In genomic region chr7:17369686-17370426, GRCh38 we compare ENCODE assay signal across 9 cellular contexts.
DNase-seq lines count a peak whose midpoint lies in the region; FAIRE-seq and TF ChIP-seq lines count a peak whose summit lies in the region.
"Had no signal": no experiment of that assay in that cellular context is flagged by ENCODE, and none has a peak within 500 bp of the region (broad histone marks: within the 10 kb centered on the region; RNA-seq: fewer than 3 reads in every experiment).

No MANE protein-coding gene starts in this region.

- H3K4me1 Mint-ChIP-seq in nephron: peaks cover 26% of the 10 kb centered on the region

- peak overlapping the region in 2 of 3 experiments; percentile 86 to 88 for H3K27ac Mint-ChIP-seq in nephron

- H4K5ac ChIP-seq in H1 (ENCODE audit: insufficient read length, low read depth, low read length): no peak overlapping the region

- no peak overlapping the region for H2BK120ac ChIP-seq in H1 (replicated peaks; ENCODE audit: low read depth, low read length)

- no peak overlapping the region for H3K56ac ChIP-seq in H1 (replicated peaks; ENCODE audit: insufficient read length, low read depth, low read length)

- no peak overlapping the region for H3K4me2 ChIP-seq in H1 (ENCODE audit: insufficient read depth in 1 of 2, low read depth in 2 of 2, low read length in 2 of 2)

- DNase-seq in BJ (ENCODE audit: low read depth) (peak; percentile 69), NOMO-1 (lab: John Stamatoyannopoulos, UW; ENCODE audit: unreplicated experiment in 2 of 2) (peak; percentile 72 to 97), H1 (ENCODE audit: low read depth in 1 of 2, low spot score in 2 of 2) (no peak), DMS153 treated with DMSO at 0.1 percent for 48 hours (lab: John Stamatoyannopoulos, UW; ENCODE audit: unreplicated experiment) (no peak), SW480 (ENCODE audit: low spot score) (no peak), putamen (ENCODE audit: low spot score) (no peak)
- no peak for DNase-seq in activated naive CD4-positive, alpha-beta T cell (lab: John Stamatoyannopoulos, UW)

- no peak overlapping the region for H2AK5ac ChIP-seq in H1 (ENCODE audit: low read depth, low read length)

- no peaks in the 10 kb centered on the region for H3K23me2 ChIP-seq in H1 (ENCODE audit: low read depth, low read length)

- TF ChIP-seq CTCF in BJ (IDR thresholded peaks at IDR 0.05; ENCODE audit: insufficient read depth, low read depth, low read length) (no peak), H1 (IDR thresholded peaks at IDR 0.05; ENCODE audit: control extremely low read depth in 1 of 3, insufficient read depth in 1 of 3, low read depth in 1 of 3, low read length in 3 of 3) (no peak), nephron (IDR thresholded peaks at IDR 0.05; ENCODE audit: unreplicated experiment in 3 of 3) (no peak)

- no peak for FAIRE-seq in H1 (lab: Jason Lieb, UNC)
- FAIRE-seq: colon had no signal

- H3K23ac ChIP-seq in H1 (ENCODE audit: insufficient read length): no peak overlapping the region

- no peak overlapping the region for H2AFZ ChIP-seq in H1 (ENCODE audit: low read length)

- no peak overlapping the region for H4K91ac ChIP-seq in H1 (replicated peaks; ENCODE audit: insufficient read length, low read length)

- H4K20me1 ChIP-seq in H1 (replicated peaks in 1 of 2; ENCODE audit: control insufficient read depth in 1 of 2, insufficient read depth in 2 of 2, low read length in 2 of 2): no peaks in the 10 kb centered on the region

- no peaks in the 10 kb centered on the region for H3K79me1 ChIP-seq in H1 (ENCODE audit: low read depth, low read length)

- H3K4ac ChIP-seq in H1 (replicated peaks; ENCODE audit: insufficient read length, low read depth, low read length): no peak overlapping the region

- H3K36me3 Mint-ChIP-seq in nephron (ENCODE audit: low read depth): no peaks in the 10 kb centered on the region

- CTCF ChIA-PET in BJ (lab: Yijun Ruan, JAX): interaction anchor here (1.3 kb wide), 1 partner anchor 311 kb away, joined by 3 read pairs; no protein-coding TSS in a partner anchor
- CTCF ChIA-PET in H1 (lab: Charles Lee; ENCODE audit: partially characterized antibody): interaction anchor here (0.6 kb wide), 1 partner anchor 456 kb away, joined by 3 read pairs; no protein-coding TSS in a partner anchor

- H3K27me3 Mint-ChIP-seq in nephron (ENCODE audit: low read depth): no peaks in the 10 kb centered on the region

- TF ChIP-seq POLR2A in H1 (IDR thresholded peaks at IDR 0.05; ENCODE audit: control extremely low read depth in 1 of 2, low read depth in 2 of 2, low read length in 2 of 2): no peak

- H3K9me3 ChIP-seq in H1 (ENCODE audit: insufficient read depth in 2 of 2, low read depth in 1 of 2, low read length in 1 of 2): no peaks in the 10 kb centered on the region

- no peak overlapping the region for H3K27ac ChIP-seq in H1 (ENCODE audit: low read depth, low read length)

- H2BK5ac ChIP-seq in H1 (ENCODE audit: low read depth, low read length): no peak overlapping the region

- H3K18ac ChIP-seq in H1 (ENCODE audit: extremely low read depth, low read length): no peak overlapping the region

- H3K14ac ChIP-seq in H1 (ENCODE audit: insufficient read length): no peak overlapping the region

- POLR2A ChIA-PET in BJ (lab: Charles Lee) (interaction anchor here (0.5 kb wide), 1 partner anchor 29 kb away, joined by 4 read pairs; no protein-coding TSS in a partner anchor), H1 (lab: Charles Lee; ENCODE audit: partially characterized antibody) (no interaction called here)

- H3K27me3 ChIP-seq in BJ (ENCODE audit: control insufficient read depth, insufficient read depth, low read length) (no peaks in the 10 kb centered on the region), H1 (replicated peaks in 1 of 4; ENCODE audit: control insufficient read depth in 3 of 4, extremely low read depth in 1 of 4, insufficient read depth in 3 of 4, low read length in 3 of 4) (no peaks in the 10 kb centered on the region)

- no peak for TF ChIP-seq RAD21 in H1 (IDR thresholded peaks at IDR 0.05 in 1 of 2, conservative IDR thresholded peaks at IDR 0.05 in 1 of 2; ENCODE audit: low read depth in 2 of 2, low read length in 2 of 2)

- no peaks in the 10 kb centered on the region for H3K9me3 Mint-ChIP-seq in nephron

- no peaks in the 10 kb centered on the region for H3K36me3 ChIP-seq in BJ (ENCODE audit: control insufficient read depth, insufficient read depth, low read length)
- H3K36me3 ChIP-seq in H1 (ENCODE audit: control insufficient read depth in 2 of 4, insufficient read depth in 4 of 4, low read length in 3 of 4): no peaks in the 10 kb centered on the region

- H2BK12ac ChIP-seq in H1 (ENCODE audit: low read depth, low read length): no peak overlapping the region

- H3K79me2 ChIP-seq in H1 (ENCODE audit: control insufficient read depth in 1 of 2, insufficient read depth in 2 of 2, low read length in 2 of 2): no peaks in the 10 kb centered on the region

- no peak overlapping the region for H3K4me3 Mint-ChIP-seq in nephron

- no peak overlapping the region for H2BK15ac ChIP-seq in H1 (ENCODE audit: low read length)

- H3K9ac ChIP-seq in H1 (replicated peaks in 1 of 4; ENCODE audit: extremely low read depth in 1 of 4, low read depth in 3 of 4, low read length in 3 of 4): no peak overlapping the region

- H3K4me1 ChIP-seq in H1 (replicated peaks in 1 of 4; ENCODE audit: control insufficient read depth in 3 of 4, insufficient read depth in 4 of 4, low read length in 3 of 4): no peaks in the 10 kb centered on the region

- no peak overlapping the region for H4K8ac ChIP-seq in H1 (ENCODE audit: extremely low read depth, insufficient read depth, low read length)

- WGBS in H1 (ENCODE audit: extremely low coverage in 1 of 2, insufficient coverage in 1 of 2, insufficient read length in 1 of 2, insufficient replicate concordance in 2 of 2, low coverage in 1 of 2, low lambda C conversion rate in 2 of 2, missing lambda C conversion rate in 1 of 2), 2 experiments: 92% methylated on average over 8 of the region's 8 CpGs; no CpG with 5 or more reads in 1 of the 2 experiments

- no peak overlapping the region for H2BK20ac ChIP-seq in H1 (ENCODE audit: low read length)

- H3K4me3 ChIP-seq in BJ (ENCODE audit: low read depth, low read length) (no peak overlapping the region), H1 (ENCODE audit: extremely low read depth in 1 of 4, insufficient read depth in 2 of 4, low read depth in 3 of 4, low read length in 4 of 4) (no peak overlapping the region)

- TF ChIP-seq EP300 in H1 (IDR thresholded peaks at IDR 0.05; ENCODE audit: borderline replicate concordance in 1 of 2, low read depth in 2 of 2, low read length in 2 of 2): no peak

TF ChIP-seq in H1, 55 proteins besides CTCF, POLR2A, EP300 and RAD21:
- TF ChIP-seq SIN3A (conservative IDR thresholded peaks at IDR 0.05 in 1 of 2, IDR thresholded peaks at IDR 0.05 in 1 of 2; ENCODE audit: low read depth in 1 of 2, low read length in 2 of 2) (no peak), CEBPB (IDR thresholded peaks at IDR 0.05; ENCODE audit: low read depth, low read length) (peak; percentile 67)

Comparison
In these comparisons a context has a peak if more than half of its experiments do, and no peak if none do; other contexts are left out.
1. DNase-seq: peak in BJ (single experiment) and NOMO-1 (2 of 2); none in H1 (0 of 2), DMS153 treated with DMSO at 0.1 percent for 48 hours (single experiment), activated naive CD4-positive, alpha-beta T cell (0 of 4), SW480 (single experiment) and putamen (single experiment).